In the genomic region with DNA sequence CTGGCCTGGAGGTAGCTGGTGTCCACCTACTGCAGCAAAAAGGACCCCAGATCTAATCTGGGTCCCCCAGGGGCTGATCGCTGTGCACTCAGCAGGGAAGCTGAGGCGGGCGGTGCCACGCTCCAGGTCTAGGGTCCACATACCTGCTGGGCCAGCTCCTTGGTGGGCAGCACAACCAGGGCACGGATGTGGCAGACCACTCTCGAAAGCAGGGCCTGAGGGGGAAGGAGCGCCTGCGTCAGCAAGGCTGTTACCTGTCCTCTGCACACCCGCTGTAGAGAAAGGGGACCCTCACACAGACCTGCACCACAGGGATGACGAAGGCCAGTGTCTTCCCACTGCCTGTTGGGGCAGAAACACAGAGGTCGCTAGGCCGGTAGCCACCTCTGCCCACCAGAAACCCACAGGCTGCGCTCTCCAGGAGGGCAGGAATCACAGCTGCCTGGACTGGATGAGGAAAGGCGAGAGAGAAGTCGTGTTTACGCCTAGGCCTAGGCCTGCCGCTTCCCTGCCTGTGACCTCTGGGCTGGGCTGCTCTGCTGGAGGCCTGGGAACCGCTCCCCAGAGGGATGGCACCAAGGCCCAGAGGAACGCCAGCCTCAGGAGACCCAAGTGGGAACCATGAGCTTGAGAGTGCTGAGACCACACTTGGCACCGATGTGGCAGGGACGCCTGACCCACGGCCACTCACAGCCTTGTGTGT, we compare ENCODE assay signal across 12 cellular contexts. TPM values are rescaled to one million over a fixed set of nuclear protein-coding genes. Genes with fewer than 3 reads are reported as not detected.
DNase-seq lines count a peak whose midpoint lies in the region; ATAC-seq and TF ChIP-seq lines count a peak whose summit lies in the region.
"Had no signal": no experiment of that assay in that cellular context is flagged by ENCODE, and none has a peak within 500 bp of the region (broad histone marks: within the 10 kb centered on the region; RNA-seq: fewer than 3 reads in every experiment).

No MANE protein-coding gene starts in this region.

- no peaks in the 10 kb centered on the region for H3K27me3 Mint-ChIP-seq in T-helper 2 cell treated with Interferon-gamma antibody and Interleukin-4, amounts not matched to agents 5 μg/mL and 100 μg/mL, for 36 hours (ENCODE audit: low read depth)
- no peaks in the 10 kb centered on the region for H3K27me3 Mint-ChIP-seq in IgD-negative memory B cell
- H3K27me3 Mint-ChIP-seq in MCF 10A (ENCODE audit: insufficient read depth, unreplicated experiment), result no peaks in the 10 kb centered on the region
- no peaks in the 10 kb centered on the region for H3K27me3 Mint-ChIP-seq in osteocyte (ENCODE audit: unreplicated experiment)

- peak overlapping the region; percentile 91 for H3K4me3 Mint-ChIP-seq in T-helper 2 cell treated with Interferon-gamma antibody and Interleukin-4, amounts not matched to agents 5 μg/mL and 100 μg/mL, for 36 hours
- H3K4me3 Mint-ChIP-seq in IgD-negative memory B cell (peak overlapping the region; percentile 64 to 93 (median 84)), MCF 10A (ENCODE audit: unreplicated experiment) (peak overlapping the region; percentile 85), osteocyte (ENCODE audit: unreplicated experiment) (peak overlapping the region; percentile 77)

- ATAC-seq in HG02981 (IDR thresholded peaks at IDR 0.05; ENCODE audit: unreplicated experiment) (no peak), GM21723 (IDR thresholded peaks at IDR 0.05; ENCODE audit: unreplicated experiment) (no peak)
- ATAC-seq: activated CD4-positive, CD25-positive, alpha-beta regulatory T cell treated with anti-CD3 and anti-CD28 coated beads, Interleukin-2, amount 50 U/mL, for 24 hours had no signal

- peaks cover 19% of the 10 kb centered on the region for H3K36me3 Mint-ChIP-seq in T-helper 2 cell treated with Interferon-gamma antibody and Interleukin-4, amounts not matched to agents 5 μg/mL and 100 μg/mL, for 36 hours (ENCODE audit: low read depth)
- H3K36me3 Mint-ChIP-seq in IgD-negative memory B cell (no peaks in the 10 kb centered on the region), MCF 10A (ENCODE audit: insufficient read depth, unreplicated experiment) (peaks cover 32% of the 10 kb centered on the region), osteocyte (ENCODE audit: unreplicated experiment) (peaks cover 10% of the 10 kb centered on the region)

- DNase-seq in T-helper 2 cell treated with Interferon-gamma antibody and Interleukin-4, amounts not matched to agents 5 μg/mL and 100 μg/mL, for 36 hours (ENCODE audit: low spot score), result no peak
- DNase-seq in T-helper 2 cell (no peak), MCF 10A (ENCODE audit: unreplicated experiment) (no peak), osteocyte (ENCODE audit: extremely low spot score, unreplicated experiment) (no peak), NCI-H2227 treated with DMSO at 0.1 percent for 48 hours (lab: John Stamatoyannopoulos, UW) (no peak)
- DNase-seq: KG1; NCI-H226; stimulated activated CD8-positive, alpha-beta memory T cell treated with anti-CD3 and anti-CD28 coated beads, Interleukin-4, amount 100 ng/mL, for 48 hours had no signal

- H3K27ac Mint-ChIP-seq in T-helper 2 cell treated with Interferon-gamma antibody and Interleukin-4, amounts not matched to agents 5 μg/mL and 100 μg/mL, for 36 hours, result peak overlapping the region; percentile 90
- peak overlapping the region in 1 of 3 donors; percentile 80 for H3K27ac Mint-ChIP-seq in IgD-negative memory B cell
- H3K27ac Mint-ChIP-seq in MCF 10A (ENCODE audit: low read depth, unreplicated experiment), result no peak overlapping the region
- H3K27ac Mint-ChIP-seq in osteocyte (ENCODE audit: unreplicated experiment), result no peak overlapping the region

- CTCF ChIA-PET in MCF 10A (lab: Yijun Ruan, JAX), result interaction anchor here (0.7 to 1.4 kb wide), 3 partner anchors 12 to 272 kb away, joined by 3 to 4 read pairs (median 3); no protein-coding TSS in a partner anchor

- POLR2A ChIA-PET in MCF 10A (lab: Yijun Ruan, JAX), result no interaction called here

- no peaks in the 10 kb centered on the region for H3K9me3 Mint-ChIP-seq in T-helper 2 cell treated with Interferon-gamma antibody and Interleukin-4, amounts not matched to agents 5 μg/mL and 100 μg/mL, for 36 hours
- H3K9me3 Mint-ChIP-seq in IgD-negative memory B cell (no peaks in the 10 kb centered on the region), MCF 10A (ENCODE audit: unreplicated experiment) (no peaks in the 10 kb centered on the region), osteocyte (ENCODE audit: unreplicated experiment) (no peaks in the 10 kb centered on the region)

- BruUV-seq in MCF 10A (replicated peaks; lab: Mats Ljungman, UMichigan), result no TSS peak

- intact Hi-C loops in MCF 10A (cut with micrococcal nuclease), result no loop called here

- peaks cover 19% of the 10 kb centered on the region for H3K4me1 Mint-ChIP-seq in T-helper 2 cell treated with Interferon-gamma antibody and Interleukin-4, amounts not matched to agents 5 μg/mL and 100 μg/mL, for 36 hours (ENCODE audit: low read depth)
- H3K4me1 Mint-ChIP-seq in IgD-negative memory B cell (peaks cover 12 to 21% (median 20%) of the 10 kb centered on the region in 3 donors), MCF 10A (ENCODE audit: insufficient read depth, unreplicated experiment) (no peaks in the 10 kb centered on the region), osteocyte (ENCODE audit: unreplicated experiment) (peaks cover 26% of the 10 kb centered on the region)

- TF ChIP-seq CTCF in MCF 10A (IDR thresholded peaks at IDR 0.05; ENCODE audit: unreplicated experiment) (no peak), osteocyte (IDR thresholded peaks at IDR 0.05) (no peak)

RNA-seq across cellular contexts. Expression of gene DDX51, which starts 2.0 kb away (rescaled TPM):
- polyA plus RNA-seq in IgD-negative memory B cell, result 8.9 TPM
- total RNA-seq in MCF 10A (2022) (18.3 and 24.0 TPM in 2 replicates), osteocyte (17.7 and 19.3 TPM in 2 replicates)

RNA-seq across cellular contexts. Expression of gene NOC4L, which starts 2.1 kb away (rescaled TPM):
- polyA plus RNA-seq in IgD-negative memory B cell, result 31.2 TPM
- total RNA-seq in MCF 10A (2022) (24.2 and 32.0 TPM in 2 replicates), osteocyte (21.4 and 22.0 TPM in 2 replicates)
